ENCODE assay signal across 1 cellular context in the genomic region with DNA sequence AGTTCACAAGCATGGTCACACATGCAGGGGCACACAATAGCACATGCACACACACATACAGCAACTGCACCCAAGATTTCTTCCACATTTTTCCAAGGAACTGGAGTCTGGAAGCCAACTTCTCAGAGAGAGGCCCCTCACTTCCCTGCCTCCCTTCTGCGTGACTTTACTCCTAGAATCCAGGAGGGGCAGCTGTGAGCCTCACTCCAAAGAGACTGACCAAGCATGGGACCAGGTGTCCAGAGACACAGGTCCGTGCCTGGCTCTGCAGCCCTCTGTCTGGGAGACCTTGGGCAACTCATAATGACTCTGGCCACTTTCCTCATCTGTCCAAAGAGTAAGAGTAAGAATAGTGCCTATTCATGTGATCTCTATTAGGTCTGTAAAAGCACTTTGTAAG.
TF ChIP-seq lines count a peak whose summit lies in the region.

No MANE protein-coding gene starts in this region.

TF ChIP-seq in HCT116, 20 proteins besides CTCF, POLR2A, EP300 and RAD21 (continued from another document):
- TF ChIP-seq REST (IDR thresholded peaks at IDR 0.05; ENCODE audit: low read depth) (no peak), ZFX (IDR thresholded peaks at IDR 0.05) (no peak), POLR2AphosphoS5 (IDR thresholded peaks at IDR 0.05; ENCODE audit: low read depth, low read length) (no peak)
